In genomic region chr1:39758556-39759435, GRCh38 we compare ENCODE assay signal across 20 cellular contexts. TPM values are rescaled to one million over a fixed set of nuclear protein-coding genes. Genes with fewer than 3 reads are reported as not detected.
"Had no signal": no experiment of that assay in that cellular context is flagged by ENCODE, and none has a peak within 500 bp of the region (broad histone marks: within the 10 kb centered on the region; RNA-seq: fewer than 3 reads in every experiment).

No MANE protein-coding gene starts in this region.

- H3K4me1 ChIP-seq: ascending aorta, lower lobe of right lung, sigmoid colon, transverse colon had no signal

- H3K9me3 Mint-ChIP-seq: activated naive CD4-positive, alpha-beta T cell treated with anti-CD3 and anti-CD28 coated beads for 36 hours; activated naive CD8-positive, alpha-beta T cell treated with anti-CD3 and anti-CD28 coated beads, Interleukin-2, amount 50 U/mL, for 24 hours; activated T-helper 2 cell treated with anti-CD3 and anti-CD28 coated beads, Interferon-gamma antibody, Interleukin-2, Interleukin-4, amounts not matched to agents 10 μg/mL and 5 μg/mL and 100 μg/mL, durations not matched to agents 14 hours and 24 hours and 36 hours; effector memory CD8-positive, alpha-beta T cell; immature natural killer cell had no signal

- H3K27ac Mint-ChIP-seq: activated naive CD4-positive, alpha-beta T cell treated with anti-CD3 and anti-CD28 coated beads for 36 hours; activated naive CD8-positive, alpha-beta T cell treated with anti-CD3 and anti-CD28 coated beads, Interleukin-2, amount 50 U/mL, for 24 hours; activated T-helper 2 cell treated with anti-CD3 and anti-CD28 coated beads, Interferon-gamma antibody, Interleukin-2, Interleukin-4, amounts not matched to agents 10 μg/mL and 5 μg/mL and 100 μg/mL, durations not matched to agents 14 hours and 24 hours and 36 hours; effector memory CD8-positive, alpha-beta T cell had no signal

- H3K27ac ChIP-seq: ascending aorta, epithelial cell of prostate, lower lobe of right lung, sigmoid colon, transverse colon had no signal

- H3K4me3 ChIP-seq: ascending aorta, lower lobe of right lung, sigmoid colon, transverse colon had no signal

- ATAC-seq: activated CD4-positive, CD25-positive, alpha-beta regulatory T cell treated with anti-CD3 and anti-CD28 coated beads, Interleukin-2, amount 50 U/mL, for 24 hours; activated naive CD8-positive, alpha-beta T cell treated with anti-CD3 and anti-CD28 coated beads, Interleukin-2, amount 50 U/mL, for 24 hours; effector memory CD8-positive, alpha-beta T cell; left cardiac atrium; lower lobe of right lung had no signal

- DNase-seq: activated CD4-positive, alpha-beta T cell treated with anti-CD3 and anti-CD28 coated beads, Interleukin-2, amount 50 U/mL, for 4 hours; activated naive CD4-positive, alpha-beta T cell treated with anti-CD3 and anti-CD28 coated beads for 36 hours; activated naive CD8-positive, alpha-beta T cell treated with anti-CD3 and anti-CD28 coated beads, Interleukin-2, amount 50 U/mL, for 24 hours; effector memory CD8-positive, alpha-beta T cell; head of caudate nucleus; immature natural killer cell; left cardiac atrium; lower lobe of right lung; sigmoid colon; stimulated activated CD4-positive, alpha-beta T cell treated with anti-CD3 and anti-CD28 coated beads, Interleukin-2, amount 100 ng/mL, for 24 hours; substantia nigra; T-helper 9 cell; transverse colon had no signal

- H3K4me3 Mint-ChIP-seq: activated naive CD4-positive, alpha-beta T cell treated with anti-CD3 and anti-CD28 coated beads for 36 hours; activated naive CD8-positive, alpha-beta T cell treated with anti-CD3 and anti-CD28 coated beads, Interleukin-2, amount 50 U/mL, for 24 hours; effector memory CD8-positive, alpha-beta T cell; immature natural killer cell had no signal

- H3K9me3 ChIP-seq: ascending aorta, lower lobe of right lung, sigmoid colon, transverse colon had no signal

- H3K4me1 Mint-ChIP-seq: activated naive CD8-positive, alpha-beta T cell treated with anti-CD3 and anti-CD28 coated beads, Interleukin-2, amount 50 U/mL, for 24 hours had no signal

- H3K27me3 ChIP-seq: ascending aorta, sigmoid colon, transverse colon had no signal

- H3K27me3 Mint-ChIP-seq: activated naive CD8-positive, alpha-beta T cell treated with anti-CD3 and anti-CD28 coated beads, Interleukin-2, amount 50 U/mL, for 24 hours; effector memory CD8-positive, alpha-beta T cell had no signal

RNA-seq across cellular contexts. Expression of gene OXCT2, which starts 12.4 kb away (rescaled TPM):
- total RNA-seq: ascending aorta, chondrocyte, osteocyte had no signal
- polyA plus RNA-seq: neural cell had no signal

RNA-seq across cellular contexts. Expression of gene BMP8B, which starts 29.9 kb away (rescaled TPM):
- total RNA-seq: ascending aorta had no signal
